Comparison of ENCODE assay signal across 10 cellular contexts in genomic region chr2:44075536-44075935, GRCh38.
DNase-seq lines count a peak whose midpoint lies in the region; TF ChIP-seq lines count a peak whose summit lies in the region.
"Had no signal": no experiment of that assay in that cellular context is flagged by ENCODE, and none has a peak within 500 bp of the region (broad histone marks: within the 10 kb centered on the region; RNA-seq: fewer than 3 reads in every experiment).

No MANE protein-coding gene starts in this region.

- no peak for TF ChIP-seq CTCF in GM10266 (IDR thresholded peaks at IDR 0.05; ENCODE audit: control insufficient read depth, insufficient read depth, low read depth, missing control alignments)

- DNase-seq in AG20443 (ENCODE audit: low spot score) (peak; percentile 80), NCI-H1436 (lab: John Stamatoyannopoulos, UW) (peak; percentile 40), cerebellar cortex (ENCODE audit: low spot score) (peak; percentile 92), mesenteric fat pad (ENCODE audit: low spot score) (peak; percentile 11), activated gamma-delta T cell treated with Interleukin-2 at 50 U/mL for 16 hours (no peak), GM10266 (ENCODE audit: extremely low spot score) (no peak), EL (no peak)
- no peak for DNase-seq in activated naive CD4-positive, alpha-beta T cell treated with Interleukin-2 at 50 U/mL for 16 hours
- DNase-seq: activated effector memory CD4-positive, alpha-beta T cell treated with anti-CD3 and anti-CD28 coated beads, Interleukin-2, amount 50 U/mL, for 16 hours; NCI-H1048 had no signal

Comparison
In these comparisons a context has a peak if more than half of its experiments do, and no peak if none do; other contexts are left out.
1. DNase-seq: peak in AG20443 (single experiment), NCI-H1436 (single experiment), cerebellar cortex (single experiment) and mesenteric fat pad (single experiment); none in activated gamma-delta T cell treated with Interleukin-2 at 50 U/mL for 16 hours (single experiment), GM10266 (single experiment), EL (single experiment) and activated naive CD4-positive, alpha-beta T cell treated with Interleukin-2 at 50 U/mL for 16 hours (single experiment).